In genomic region chr1:185074307-185074706, GRCh38 we compare ENCODE assay signal across 1 cellular context.
TF ChIP-seq lines count a peak whose summit lies in the region.

No MANE protein-coding gene starts in this region.

TF ChIP-seq in SK-N-SH treated with all-trans-retinoic acid at 6 μM for 48 hours, 23 proteins besides CTCF, POLR2A, EP300 and RAD21 (continued from another document):
- TF ChIP-seq POU6F1 (CRISPR knock-in tag; IDR thresholded peaks at IDR 0.05; ENCODE audit: borderline replicate concordance, low read depth) (no peak), ARNTL (CRISPR knock-in tag; IDR thresholded peaks at IDR 0.05; ENCODE audit: borderline replicate concordance, low read depth) (no peak), ZNF70 (CRISPR knock-in tag; IDR thresholded peaks at IDR 0.05) (no peak), PATZ1 (CRISPR knock-in tag; IDR thresholded peaks at IDR 0.05; ENCODE audit: borderline replicate concordance) (no peak), GLIS3 (CRISPR knock-in tag; IDR thresholded peaks at IDR 0.05) (no peak), SNAI2 (CRISPR knock-in tag; IDR thresholded peaks at IDR 0.05) (no peak), PPARA (CRISPR knock-in tag; IDR thresholded peaks at IDR 0.05; ENCODE audit: borderline replicate concordance) (no peak)
TF ChIP-seq in SK-N-SH treated with all-trans-retinoic acid at 6 μM for 48 hours: peak in this region for 0.
